Comparison of ENCODE assay signal across 1 cellular context in the genomic region with DNA sequence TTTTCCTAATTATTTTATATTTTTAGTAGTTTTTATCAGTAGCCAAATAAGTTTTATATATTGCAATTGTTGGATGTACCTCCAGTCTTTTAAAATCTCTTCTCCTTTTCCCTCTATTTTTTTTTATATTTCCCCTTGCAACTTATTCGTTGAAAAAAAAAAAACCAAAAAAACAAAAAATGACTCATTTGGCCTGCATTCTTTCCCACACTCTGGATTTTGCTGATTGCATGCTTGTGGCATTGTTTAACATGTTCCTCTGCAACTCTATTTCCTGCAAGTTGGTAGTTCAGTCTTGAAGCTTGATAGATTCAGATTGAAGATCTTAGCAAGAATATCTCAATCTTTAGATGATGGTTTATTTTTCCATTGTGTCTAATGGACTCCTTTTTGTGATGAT.
TF ChIP-seq lines count a peak whose summit lies in the region.

No MANE protein-coding gene starts in this region.

TF ChIP-seq in SK-N-SH treated with all-trans-retinoic acid at 6 μM for 48 hours, 23 proteins besides CTCF, POLR2A, EP300 and RAD21 (continued from another document):
- TF ChIP-seq, protein P1, sequence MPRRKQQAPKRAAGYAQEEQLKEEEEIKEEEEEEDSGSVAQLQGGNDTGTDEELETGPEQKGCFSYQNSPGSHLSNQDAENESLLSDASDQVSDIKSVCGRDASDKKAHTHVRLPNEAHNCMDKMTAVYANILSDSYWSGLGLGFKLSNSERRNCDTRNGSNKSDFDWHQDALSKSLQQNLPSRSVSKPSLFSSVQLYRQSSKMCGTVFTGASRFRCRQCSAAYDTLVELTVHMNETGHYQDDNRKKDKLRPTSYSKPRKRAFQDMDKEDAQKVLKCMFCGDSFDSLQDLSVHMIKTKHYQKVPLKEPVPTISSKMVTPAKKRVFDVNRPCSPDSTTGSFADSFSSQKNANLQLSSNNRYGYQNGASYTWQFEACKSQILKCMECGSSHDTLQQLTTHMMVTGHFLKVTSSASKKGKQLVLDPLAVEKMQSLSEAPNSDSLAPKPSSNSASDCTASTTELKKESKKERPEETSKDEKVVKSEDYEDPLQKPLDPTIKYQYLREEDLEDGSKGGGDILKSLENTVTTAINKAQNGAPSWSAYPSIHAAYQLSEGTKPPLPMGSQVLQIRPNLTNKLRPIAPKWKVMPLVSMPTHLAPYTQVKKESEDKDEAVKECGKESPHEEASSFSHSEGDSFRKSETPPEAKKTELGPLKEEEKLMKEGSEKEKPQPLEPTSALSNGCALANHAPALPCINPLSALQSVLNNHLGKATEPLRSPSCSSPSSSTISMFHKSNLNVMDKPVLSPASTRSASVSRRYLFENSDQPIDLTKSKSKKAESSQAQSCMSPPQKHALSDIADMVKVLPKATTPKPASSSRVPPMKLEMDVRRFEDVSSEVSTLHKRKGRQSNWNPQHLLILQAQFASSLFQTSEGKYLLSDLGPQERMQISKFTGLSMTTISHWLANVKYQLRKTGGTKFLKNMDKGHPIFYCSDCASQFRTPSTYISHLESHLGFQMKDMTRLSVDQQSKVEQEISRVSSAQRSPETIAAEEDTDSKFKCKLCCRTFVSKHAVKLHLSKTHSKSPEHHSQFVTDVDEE (CRISPR knock-in tag; IDR thresholded peaks at IDR 0.05): no peak
- TF ChIP-seq SNAI2 (CRISPR knock-in tag; IDR thresholded peaks at IDR 0.05): no peak
